17 cellular contexts compared by ENCODE assay signal in the genomic region with DNA sequence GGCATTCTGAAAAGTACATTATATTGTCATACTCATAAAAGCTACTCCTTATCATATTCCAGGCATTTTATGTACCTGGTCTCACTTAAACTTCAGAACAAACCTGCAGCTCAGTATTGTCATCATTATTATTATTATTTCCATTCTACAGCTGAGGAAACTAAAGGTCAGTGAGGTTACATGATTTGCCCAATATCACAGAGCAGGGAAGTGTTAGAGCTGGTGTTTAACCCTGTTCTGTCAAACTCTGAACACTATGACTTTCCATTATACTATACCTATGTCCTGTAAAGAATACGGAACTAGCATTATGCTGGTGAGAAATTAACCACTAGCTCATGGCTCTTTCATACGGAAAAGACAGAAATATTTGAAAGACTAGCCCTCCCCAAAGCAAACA. TPM values are rescaled to one million over a fixed set of nuclear protein-coding genes. Genes with fewer than 3 reads are reported as not detected.
DNase-seq lines count a peak whose midpoint lies in the region; TF ChIP-seq lines count a peak whose summit lies in the region.
"Had no signal": no experiment of that assay in that cellular context is flagged by ENCODE, and none has a peak within 500 bp of the region (broad histone marks: within the 10 kb centered on the region; RNA-seq: fewer than 3 reads in every experiment).

No MANE protein-coding gene starts in this region.

- H3K4me3 Mint-ChIP-seq in brain (peak overlapping the region in 2 of 5 experiments; percentile 54 to 61), progenitor cell of endocrine pancreas (ENCODE audit: low read depth) (no peak overlapping the region)
- H3K4me3 Mint-ChIP-seq: B cell; CD4-positive, alpha-beta T cell; CD8-positive, alpha-beta T cell had no signal

- TF ChIP-seq CTCF in left ventricle myocardium inferior (IDR thresholded peaks at IDR 0.05; ENCODE audit: borderline replicate concordance) (no peak), right atrium auricular region (IDR thresholded peaks at IDR 0.05) (no peak), brain (conservative IDR thresholded peaks at IDR 0.05) (no peak), progenitor cell of endocrine pancreas (IDR thresholded peaks at IDR 0.05; ENCODE audit: unreplicated experiment) (no peak)

- H3K27ac Mint-ChIP-seq in brain (peak overlapping the region in 4 of 5 experiments; percentile 42 to 82 (median 71)), progenitor cell of endocrine pancreas (peak overlapping the region; percentile 22)
- H3K27ac Mint-ChIP-seq: B cell; CD4-positive, alpha-beta T cell; CD8-positive, alpha-beta T cell had no signal

- H3K27me3 ChIP-seq in left ventricle myocardium inferior (ENCODE audit: low read depth) (peaks cover 5% of the 10 kb centered on the region), right atrium auricular region (no peaks in the 10 kb centered on the region)
- H3K27me3 ChIP-seq: BLaER1 treated with 17β-estradiol and CSF1 and Interleukin-3, amounts not matched to agents 10 nM and 100 nM had no signal

- H3K4me3 ChIP-seq in left ventricle myocardium inferior (no peak overlapping the region), right atrium auricular region (no peak overlapping the region)
- H3K4me3 ChIP-seq: A549; BLaER1 treated with 17β-estradiol and CSF1 and Interleukin-3, amounts not matched to agents 10 nM and 100 nM had no signal

- no peaks in the 10 kb centered on the region for H3K27me3 Mint-ChIP-seq in brain
- no peaks in the 10 kb centered on the region for H3K27me3 Mint-ChIP-seq in progenitor cell of endocrine pancreas

- H3K4me1 ChIP-seq in left ventricle myocardium inferior (peaks cover 14% of the 10 kb centered on the region), right atrium auricular region (no peaks in the 10 kb centered on the region)
- H3K4me1 ChIP-seq: A549; BLaER1 treated with 17β-estradiol and CSF1 and Interleukin-3, amounts not matched to agents 10 nM and 100 nM; Caco-2 had no signal

- H3K4me1 Mint-ChIP-seq in brain (peaks cover 26% of the 10 kb centered on the region), progenitor cell of endocrine pancreas (ENCODE audit: low read depth) (peaks cover 9% of the 10 kb centered on the region)

- intact Hi-C loops in left ventricle myocardium inferior (cut with micrococcal nuclease), result no loop called here

- H3K36me3 ChIP-seq in left ventricle myocardium inferior, result no peaks in the 10 kb centered on the region
- no peaks in the 10 kb centered on the region for H3K36me3 ChIP-seq in right atrium auricular region
- H3K36me3 ChIP-seq: BLaER1 treated with 17β-estradiol and CSF1 and Interleukin-3, amounts not matched to agents 10 nM and 100 nM had no signal

- peak overlapping the region; percentile 67 for H3K27ac ChIP-seq in left ventricle myocardium inferior (replicated peaks)
- H3K27ac ChIP-seq in right atrium auricular region, result no peak overlapping the region
- H3K27ac ChIP-seq: A549; BLaER1 treated with 17β-estradiol and CSF1 and Interleukin-3, amounts not matched to agents 10 nM and 100 nM; C4-2B had no signal

- no peaks in the 10 kb centered on the region for H3K36me3 Mint-ChIP-seq in brain
- no peaks in the 10 kb centered on the region for H3K36me3 Mint-ChIP-seq in progenitor cell of endocrine pancreas (ENCODE audit: insufficient read depth)
- H3K36me3 Mint-ChIP-seq: CD8-positive, alpha-beta T cell had no signal

- no peaks in the 10 kb centered on the region for H3K9me3 ChIP-seq in left ventricle myocardium inferior (replicated peaks)
- no peaks in the 10 kb centered on the region for H3K9me3 ChIP-seq in right atrium auricular region
- H3K9me3 ChIP-seq: A549; BLaER1 treated with 17β-estradiol and CSF1 and Interleukin-3, amounts not matched to agents 10 nM and 100 nM; Caco-2 had no signal

- DNase-seq in left ventricle myocardium inferior (no peak), right atrium auricular region (ENCODE audit: low spot score) (no peak), progenitor cell of endocrine pancreas (ENCODE audit: low spot score, unreplicated experiment) (no peak), SIG-M5 treated with dmso at 0.1 percent for 504 hours (lab: John Stamatoyannopoulos, UW; ENCODE audit: unreplicated experiment) (no peak)
- DNase-seq: AML-193; Caco-2; Calu3; CD4-positive, alpha-beta T cell; CD8-positive, alpha-beta T cell; DMS79 treated with DMSO at 0.1 percent for 48 hours; GF-D8 had no signal

- H3K9me3 Mint-ChIP-seq in brain (no peaks in the 10 kb centered on the region), progenitor cell of endocrine pancreas (ENCODE audit: low read depth) (no peaks in the 10 kb centered on the region)
- H3K9me3 Mint-ChIP-seq: CD4-positive, alpha-beta T cell; CD8-positive, alpha-beta T cell had no signal

RNA-seq across cellular contexts. Expression of gene STON2, which starts 56.4 kb away (rescaled TPM):
- 8.3 TPM for total RNA-seq in left ventricle myocardium inferior
- 10 to 100 TPM in 1 of 2 donors, 1 to 10 TPM in 1; 8.6 to 14.1 TPM for total RNA-seq in right atrium auricular region
- polyA plus RNA-seq in brain (ENCODE audit: insufficient read depth, low read depth, low replicate concordance), result 8.6 TPM
- 73.6 and 77.2 TPM in 2 replicates for total RNA-seq in progenitor cell of endocrine pancreas
- total RNA-seq: B cell; CD4-positive, alpha-beta T cell; CD8-positive, alpha-beta T cell had no signal
- polyA plus RNA-seq: BJ had no signal
